In the genomic region with DNA sequence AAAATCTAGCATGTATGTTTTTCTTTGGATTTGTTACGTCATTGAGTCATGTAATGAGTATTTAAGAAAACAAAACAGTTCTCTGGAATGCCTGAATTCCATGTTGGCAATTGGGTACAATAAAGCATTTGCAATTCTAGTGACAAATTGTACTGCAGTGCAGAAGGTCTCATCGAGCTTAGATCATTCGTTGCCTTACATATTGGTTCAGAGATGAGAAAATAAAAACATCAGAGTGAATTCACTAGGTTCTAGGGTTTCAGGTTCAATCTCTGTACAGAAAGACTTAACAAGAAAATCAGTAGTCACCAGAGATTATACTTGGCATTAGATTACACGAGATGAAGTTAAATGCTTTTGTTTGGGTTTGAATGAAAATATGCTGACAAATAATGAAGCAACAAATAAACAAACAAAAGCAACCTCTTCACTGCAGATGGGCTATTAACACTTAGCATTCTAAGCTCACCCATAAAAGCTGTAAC, we compare ENCODE assay signal across 1 cellular context.
TF ChIP-seq lines count a peak whose summit lies in the region.

No MANE protein-coding gene starts in this region.

TF ChIP-seq in HEK293, 187 proteins besides CTCF, POLR2A, EP300 and RAD21 (continued from another document):
- TF ChIP-seq ZNF423 (tag by site-specific recombination; IDR thresholded peaks at IDR 0.05) (no peak), PRDM4 (tag by site-specific recombination; IDR thresholded peaks at IDR 0.05) (no peak; the same call in 1 of the 2 replicates), ZNF626 (tag by site-specific recombination; IDR thresholded peaks at IDR 0.05) (no peak)
